19 cellular contexts compared by ENCODE assay signal in genomic region chr1:208538587-208538986, GRCh38.
"Had no signal": no experiment of that assay in that cellular context is flagged by ENCODE, and none has a peak within 500 bp of the region (broad histone marks: within the 10 kb centered on the region; RNA-seq: fewer than 3 reads in every experiment).

No MANE protein-coding gene starts in this region.

- H3K36me3 Mint-ChIP-seq: activated naive CD4-positive, alpha-beta T cell treated with anti-CD3 and anti-CD28 coated beads, Interleukin-2, amount 50 U/mL, for 72 hours; immature natural killer cell; naive thymus-derived CD8-positive, alpha-beta T cell; type B pancreatic cell had no signal

- ATAC-seq: activated CD8-positive, alpha-beta T cell treated with anti-CD3 and anti-CD28 coated beads, Interleukin-2, amount 10 ng/mL, durations not matched to agents 7 days and 5 days; activated naive CD4-positive, alpha-beta T cell treated with anti-CD3 and anti-CD28 coated beads, Interleukin-2, amount 50 U/mL, for 72 hours; foreskin keratinocyte; naive thymus-derived CD8-positive, alpha-beta T cell; stimulated activated naive CD8-positive, alpha-beta T cell treated with anti-CD3 and anti-CD28 coated beads, Interleukin-15, Interleukin-2, amounts not matched to agents 100 U/mL and 50 U/mL, for 24 hours had no signal

- H3K4me1 ChIP-seq: suprapubic skin had no signal

- H3K27me3 ChIP-seq: foreskin keratinocyte had no signal

- H3K27ac Mint-ChIP-seq: activated CD4-positive, alpha-beta T cell treated with anti-CD3 and anti-CD28 coated beads, Interleukin-2, amount 10 ng/mL, durations not matched to agents 24 days and 14 days; activated CD8-positive, alpha-beta T cell treated with anti-CD3 and anti-CD28 coated beads, Interleukin-2, amount 10 ng/mL, durations not matched to agents 7 days and 5 days; activated naive CD4-positive, alpha-beta T cell treated with anti-CD3 and anti-CD28 coated beads, Interleukin-2, amount 50 U/mL, for 72 hours; immature natural killer cell; naive thymus-derived CD8-positive, alpha-beta T cell; type B pancreatic cell had no signal

- H3K4me3 Mint-ChIP-seq: activated CD4-positive, alpha-beta T cell treated with anti-CD3 and anti-CD28 coated beads, Interleukin-2, amount 10 ng/mL, durations not matched to agents 24 days and 14 days; activated CD8-positive, alpha-beta T cell treated with anti-CD3 and anti-CD28 coated beads, Interleukin-2, amount 10 ng/mL, durations not matched to agents 7 days and 5 days; immature natural killer cell; naive thymus-derived CD8-positive, alpha-beta T cell; type B pancreatic cell had no signal

- H3K27ac ChIP-seq: foreskin keratinocyte, suprapubic skin had no signal

- H3K36me3 ChIP-seq: suprapubic skin had no signal

- H3K9me3 ChIP-seq: suprapubic skin had no signal

- H3K9me3 Mint-ChIP-seq: activated CD4-positive, alpha-beta T cell treated with anti-CD3 and anti-CD28 coated beads, Interleukin-2, amount 10 ng/mL, durations not matched to agents 24 days and 14 days; activated naive CD4-positive, alpha-beta T cell treated with anti-CD3 and anti-CD28 coated beads, Interleukin-2, amount 50 U/mL, for 72 hours; naive thymus-derived CD8-positive, alpha-beta T cell had no signal

- H3K27me3 Mint-ChIP-seq: type B pancreatic cell had no signal

- H3K4me3 ChIP-seq: suprapubic skin had no signal

- DNase-seq: activated CD4-positive, alpha-beta T cell treated with anti-CD3 and anti-CD28 coated beads, Interleukin-2, amount 10 ng/mL, durations not matched to agents 24 days and 14 days; activated CD4-positive, CD25-positive, alpha-beta regulatory T cell; activated CD8-positive, alpha-beta memory T cell treated with anti-CD3 and anti-CD28 coated beads, Interleukin-2, amount 50 U/mL, for 4 hours; activated CD8-positive, alpha-beta T cell treated with anti-CD3 and anti-CD28 coated beads, Interleukin-2, amount 10 ng/mL, durations not matched to agents 7 days and 5 days; activated gamma-delta T cell; activated T-cell treated with anti-CD3 and anti-CD28 coated beads, Interleukin-2, amount 50 U/mL, for 48 hours; cortex of kidney; effector memory CD4-positive, alpha-beta T cell; foreskin keratinocyte; immature natural killer cell; naive thymus-derived CD8-positive, alpha-beta T cell; small intestine; stimulated activated CD4-positive, alpha-beta T cell treated with anti-CD3 and anti-CD28 coated beads, Interleukin-4, amount 100 ng/mL, for 4 hours; stimulated activated CD8-positive, alpha-beta memory T cell treated with anti-CD3 and anti-CD28 coated beads, Interleukin-4, amount 100 ng/mL, for 48 hours; stimulated activated naive CD8-positive, alpha-beta T cell treated with anti-CD3 and anti-CD28 coated beads, Interleukin-15, Interleukin-2, amounts not matched to agents 100 U/mL and 50 U/mL, for 24 hours; SW 1271 had no signal

- H3K4me1 Mint-ChIP-seq: activated CD4-positive, alpha-beta T cell treated with anti-CD3 and anti-CD28 coated beads, Interleukin-2, amount 10 ng/mL, durations not matched to agents 24 days and 14 days; naive thymus-derived CD8-positive, alpha-beta T cell had no signal
